Comparison of ENCODE assay signal across 8 cellular contexts in genomic region chr17:68455756-68456528, GRCh38. TPM values are rescaled to one million over a fixed set of nuclear protein-coding genes. Genes with fewer than 3 reads are reported as not detected.
DNase-seq lines count a peak whose midpoint lies in the region; ATAC-seq lines count a peak whose summit lies in the region.

No MANE protein-coding gene starts in this region.

- no peaks in the 10 kb centered on the region for H3K9me3 Mint-ChIP-seq in dendritic cell treated with granulocyte-macrophage colony-stimulating factor and Interleukin-4, amounts not matched to agents 40 ng/mL and 50 ng/mL, for 4 days

- H3K4me3 ChIP-seq in muscle layer of colon (ENCODE audit: low read depth in 1 of 2, low read length in 2 of 2): peak overlapping the region; percentile 60 to 65

- no peaks in the 10 kb centered on the region for H3K9me3 ChIP-seq in muscle layer of colon (ENCODE audit: low read length)

- peak overlapping the region; percentile 96 for H3K4me3 Mint-ChIP-seq in dendritic cell treated with granulocyte-macrophage colony-stimulating factor and Interleukin-4, amounts not matched to agents 40 ng/mL and 50 ng/mL, for 4 days

- ATAC-seq in GM21825 (IDR thresholded peaks at IDR 0.05; ENCODE audit: unreplicated experiment): no peak

- H3K4me1 ChIP-seq in muscle layer of colon (ENCODE audit: insufficient read depth, low read length): peaks cover 10% of the 10 kb centered on the region

- peaks cover 4% of the 10 kb centered on the region for H3K27me3 Mint-ChIP-seq in dendritic cell treated with granulocyte-macrophage colony-stimulating factor and Interleukin-4, amounts not matched to agents 40 ng/mL and 50 ng/mL, for 4 days

- peak overlapping the region; percentile 91 for H3K27ac ChIP-seq in muscle layer of colon (ENCODE audit: low read depth, low read length)

- peaks cover 37% of the 10 kb centered on the region for H3K4me1 Mint-ChIP-seq in dendritic cell treated with granulocyte-macrophage colony-stimulating factor and Interleukin-4, amounts not matched to agents 40 ng/mL and 50 ng/mL, for 4 days (ENCODE audit: low read depth)

- H3K27ac Mint-ChIP-seq in dendritic cell treated with granulocyte-macrophage colony-stimulating factor and Interleukin-4, amounts not matched to agents 40 ng/mL and 50 ng/mL, for 4 days: peak overlapping the region; percentile 89

- H3K36me3 Mint-ChIP-seq in dendritic cell treated with granulocyte-macrophage colony-stimulating factor and Interleukin-4, amounts not matched to agents 40 ng/mL and 50 ng/mL, for 4 days (ENCODE audit: low read depth): peaks cover 21% of the 10 kb centered on the region

- H3K9ac ChIP-seq in muscle layer of colon (ENCODE audit: low read length): peak overlapping the region; percentile 12

- no peaks in the 10 kb centered on the region for H3K27me3 ChIP-seq in muscle layer of colon (ENCODE audit: control insufficient read depth in 1 of 2, insufficient read depth in 2 of 2, low read length in 2 of 2)

- DNase-seq in A172 (ENCODE audit: low spot score): peak; percentile 70
- DNase-seq in GM04503 (ENCODE audit: low read depth): peak; percentile 80
- DNase-seq in NOMO-1 treated with dmso at 0.1 percent for 144 hours (lab: John Stamatoyannopoulos, UW; ENCODE audit: unreplicated experiment): peak; percentile 11
- no peak for DNase-seq in NK-92 treated with Interleukin-12 subunit alpha and Interleukin-12 subunit beta, amount 100 ng/mL, for 24 hours (lab: John Stamatoyannopoulos, UW)
- no peak for DNase-seq in NCI-H82 (lab: John Stamatoyannopoulos, UW)

- intact Hi-C loops in dendritic cell treated with granulocyte-macrophage colony-stimulating factor and Interleukin-4, amounts not matched to agents 40 ng/mL and 50 ng/mL, for 4 days (cut with micrococcal nuclease): loop anchor here (2.0 kb wide), 1 partner anchor 17 kb away; no protein-coding TSS in a partner anchor

- peaks cover 14% of the 10 kb centered on the region for H3K36me3 ChIP-seq in muscle layer of colon (ENCODE audit: insufficient read depth, low read length)

RNA-seq across cellular contexts. Expression of gene WIPI1, which starts 1.4 kb away (rescaled TPM):
- 31.8 and 32.8 TPM in 2 replicates for total RNA-seq in A172 (2014; rRNA removed; shearing (Covaris generic))

RNA-seq across cellular contexts. Expression of gene PRKAR1A, which starts 56.3 kb away (rescaled TPM):
- 253 and 301 TPM in 2 replicates for total RNA-seq in A172 (2014; rRNA removed; shearing (Covaris generic))

Comparison
In these comparisons a context has a peak if more than half of its experiments do, and no peak if none do; other contexts are left out.
1. DNase-seq: peak in A172 (single experiment), GM04503 (single experiment) and NOMO-1 treated with dmso at 0.1 percent for 144 hours (single experiment); none in NK-92 treated with Interleukin-12 subunit alpha and Interleukin-12 subunit beta, amount 100 ng/mL, for 24 hours (single experiment) and NCI-H82 (single experiment).